In the genomic region with DNA sequence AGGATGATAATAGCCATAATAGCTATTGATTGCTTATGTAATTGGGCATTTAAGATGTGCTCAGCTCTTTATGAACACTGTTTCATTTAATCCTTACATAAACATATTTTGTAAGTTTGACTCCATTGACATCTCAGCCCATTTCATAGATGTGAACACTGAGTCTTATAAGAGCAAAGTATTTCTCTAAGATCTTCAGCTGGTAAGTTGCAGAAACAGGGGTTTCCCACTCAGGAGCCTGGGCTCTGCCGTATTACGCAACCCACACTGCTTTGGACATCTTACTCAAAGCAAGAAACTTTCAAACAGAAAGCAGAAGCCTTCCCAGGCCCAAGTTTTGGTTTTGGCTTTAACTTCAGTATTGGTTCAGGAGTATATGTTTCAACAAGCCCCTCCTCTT, we compare ENCODE assay signal across 13 cellular contexts.
A peak's percentile ranks its signal among the peaks of the same experiment; 100 is the strongest.
DNase-seq lines count a peak whose midpoint lies in the region; ATAC-seq and TF ChIP-seq lines count a peak whose summit lies in the region.
"Had no signal": no experiment of that assay in that cellular context is flagged by ENCODE, and none has a peak within 500 bp of the region (broad histone marks: within the 10 kb centered on the region; RNA-seq: fewer than 3 reads in every experiment).

No MANE protein-coding gene starts in this region.

- no peak for TF ChIP-seq CTCF in GM23338 (conservative IDR thresholded peaks at IDR 0.05; ENCODE audit: low read depth in 2 of 2)
- TF ChIP-seq CTCF in fibroblast of villous mesenchyme (IDR thresholded peaks at IDR 0.05; ENCODE audit: insufficient read depth, low read depth, low read length): no peak
- no peak for TF ChIP-seq CTCF in hepatocyte (IDR thresholded peaks at IDR 0.05; ENCODE audit: poor library complexity)
- TF ChIP-seq CTCF in left lung (IDR thresholded peaks at IDR 0.05): no peak

- H3K4me2 ChIP-seq in GM23338: no peak overlapping the region
- H3K4me2 ChIP-seq in hepatocyte: no peak overlapping the region

- DNase-seq in GM23338 (ENCODE audit: low spot score) (peak; percentile 5), fibroblast of villous mesenchyme (ENCODE audit: low read depth) (peak; percentile 38), mesenteric fat pad (ENCODE audit: low spot score) (no peak), hepatocyte (ENCODE audit: low spot score) (no peak), left lung (no peak), cerebellar nuclear complex (lab: John Stamatoyannopoulos, UW) (no peak)
- DNase-seq: DMS53; GOT3; NCI-H1048; Peyer's patch; stimulated activated CD4-positive, alpha-beta T cell treated with anti-CD3 and anti-CD28 coated beads, Interleukin-1b, Interleukin-23, amount 100 ng/mL, for 48 hours had no signal

- H3K9me3 Mint-ChIP-seq in GM23338: no peaks in the 10 kb centered on the region

- H3K27me3 ChIP-seq in GM23338 (ENCODE audit: insufficient read depth): no peaks in the 10 kb centered on the region
- H3K27me3 ChIP-seq in hepatocyte: no peaks in the 10 kb centered on the region
- no peaks in the 10 kb centered on the region for H3K27me3 ChIP-seq in left lung
- H3K27me3 ChIP-seq: Peyer's patch had no signal

- peaks cover 2% of the 10 kb centered on the region for H3K27me3 Mint-ChIP-seq in GM23338 (ENCODE audit: insufficient read depth, low read depth, poor library complexity)

- H3K4me3 ChIP-seq in GM23338 (no peak overlapping the region), fibroblast of villous mesenchyme (ENCODE audit: low read depth, low read length) (no peak overlapping the region), hepatocyte (no peak overlapping the region), left lung (no peak overlapping the region)
- H3K4me3 ChIP-seq: Peyer's patch had no signal

- WGBS in hepatocyte (ENCODE audit: low lambda C conversion rate, missing lambda C conversion rate): 80% methylated on average over 2 of the region's 2 CpGs

- intact Hi-C loops in left lung (cut with DNase I): no loop called here

- ATAC-seq in GM18870 (IDR thresholded peaks at IDR 0.05; ENCODE audit: unreplicated experiment): peak; percentile 88
- no peak for ATAC-seq in GM23338
- peak; percentile 98 for ATAC-seq in HG03520 (IDR thresholded peaks at IDR 0.05; ENCODE audit: unreplicated experiment)
- ATAC-seq in left lung: no peak

- H3K36me3 ChIP-seq in GM23338 (ENCODE audit: insufficient read depth): no peaks in the 10 kb centered on the region
- no peaks in the 10 kb centered on the region for H3K36me3 ChIP-seq in hepatocyte (replicated peaks; ENCODE audit: insufficient read depth, low read depth)
- no peaks in the 10 kb centered on the region for H3K36me3 ChIP-seq in left lung
- H3K36me3 ChIP-seq: Peyer's patch had no signal

- no peaks in the 10 kb centered on the region for H3F3A ChIP-seq in GM23338 (replicated peaks; ENCODE audit: low read depth)

- H3K79me2 ChIP-seq in GM23338 (replicated peaks; ENCODE audit: insufficient read depth): no peaks in the 10 kb centered on the region
- no peaks in the 10 kb centered on the region for H3K79me2 ChIP-seq in hepatocyte

- no peak overlapping the region for H3K4me3 Mint-ChIP-seq in GM23338

- no peak overlapping the region for H3K27ac Mint-ChIP-seq in GM23338

- peaks cover 16% of the 10 kb centered on the region for H3K4me1 Mint-ChIP-seq in GM23338

- H3K27ac ChIP-seq in GM23338 (ENCODE audit: low read depth): no peak overlapping the region
- no peak overlapping the region for H3K27ac ChIP-seq in hepatocyte
- H3K27ac ChIP-seq in left lung: no peak overlapping the region
- H3K27ac ChIP-seq: Peyer's patch had no signal

- H3K9me2 ChIP-seq in GM23338 (ENCODE audit: insufficient read depth) (no peaks in the 10 kb centered on the region), hepatocyte (replicated peaks; ENCODE audit: insufficient read depth) (no peaks in the 10 kb centered on the region)

- no peaks in the 10 kb centered on the region for H3K9me3 ChIP-seq in hepatocyte (ENCODE audit: low read depth)
- H3K9me3 ChIP-seq in left lung: no peaks in the 10 kb centered on the region
- H3K9me3 ChIP-seq: Peyer's patch had no signal

- H3K36me3 Mint-ChIP-seq in GM23338 (ENCODE audit: low read depth): no peaks in the 10 kb centered on the region

- H3K4me1 ChIP-seq in GM23338 (ENCODE audit: insufficient read depth) (peaks cover 11% of the 10 kb centered on the region), hepatocyte (ENCODE audit: insufficient read depth) (no peaks in the 10 kb centered on the region), left lung (no peaks in the 10 kb centered on the region)
- H3K4me1 ChIP-seq: Peyer's patch had no signal

- H4K20me1 ChIP-seq in GM23338 (replicated peaks; ENCODE audit: insufficient read depth) (no peaks in the 10 kb centered on the region), hepatocyte (ENCODE audit: insufficient read depth, poor library complexity, severe bottlenecking) (no peaks in the 10 kb centered on the region)

- peak overlapping the region; percentile 63; the same call in 1 of the 2 replicates for H2AFZ ChIP-seq in GM23338
- H2AFZ ChIP-seq in hepatocyte: no peak overlapping the region

TF ChIP-seq in GM23338, 12 proteins besides CTCF, POLR2A, EP300 and RAD21 (continues in another document):
- TF ChIP-seq CREB1 (CRISPR knock-in tag; IDR thresholded peaks at IDR 0.05; ENCODE audit: low read depth) (no peak), EZH2 (IDR thresholded peaks at IDR 0.05; ENCODE audit: low read depth, unreplicated experiment) (no peak), STAT1 (IDR thresholded peaks at IDR 0.05; ENCODE audit: unreplicated experiment) (no peak), NANOG (IDR thresholded peaks at IDR 0.05; ENCODE audit: borderline replicate concordance) (no peak), JUNB (IDR thresholded peaks at IDR 0.05; ENCODE audit: unreplicated experiment) (no peak), ZNF114 (CRISPR knock-in tag; IDR thresholded peaks at IDR 0.05) (no peak), ZNF331 (CRISPR knock-in tag; IDR thresholded peaks at IDR 0.05; ENCODE audit: low read depth) (no peak)
- TF ChIP-seq, protein P1, sequence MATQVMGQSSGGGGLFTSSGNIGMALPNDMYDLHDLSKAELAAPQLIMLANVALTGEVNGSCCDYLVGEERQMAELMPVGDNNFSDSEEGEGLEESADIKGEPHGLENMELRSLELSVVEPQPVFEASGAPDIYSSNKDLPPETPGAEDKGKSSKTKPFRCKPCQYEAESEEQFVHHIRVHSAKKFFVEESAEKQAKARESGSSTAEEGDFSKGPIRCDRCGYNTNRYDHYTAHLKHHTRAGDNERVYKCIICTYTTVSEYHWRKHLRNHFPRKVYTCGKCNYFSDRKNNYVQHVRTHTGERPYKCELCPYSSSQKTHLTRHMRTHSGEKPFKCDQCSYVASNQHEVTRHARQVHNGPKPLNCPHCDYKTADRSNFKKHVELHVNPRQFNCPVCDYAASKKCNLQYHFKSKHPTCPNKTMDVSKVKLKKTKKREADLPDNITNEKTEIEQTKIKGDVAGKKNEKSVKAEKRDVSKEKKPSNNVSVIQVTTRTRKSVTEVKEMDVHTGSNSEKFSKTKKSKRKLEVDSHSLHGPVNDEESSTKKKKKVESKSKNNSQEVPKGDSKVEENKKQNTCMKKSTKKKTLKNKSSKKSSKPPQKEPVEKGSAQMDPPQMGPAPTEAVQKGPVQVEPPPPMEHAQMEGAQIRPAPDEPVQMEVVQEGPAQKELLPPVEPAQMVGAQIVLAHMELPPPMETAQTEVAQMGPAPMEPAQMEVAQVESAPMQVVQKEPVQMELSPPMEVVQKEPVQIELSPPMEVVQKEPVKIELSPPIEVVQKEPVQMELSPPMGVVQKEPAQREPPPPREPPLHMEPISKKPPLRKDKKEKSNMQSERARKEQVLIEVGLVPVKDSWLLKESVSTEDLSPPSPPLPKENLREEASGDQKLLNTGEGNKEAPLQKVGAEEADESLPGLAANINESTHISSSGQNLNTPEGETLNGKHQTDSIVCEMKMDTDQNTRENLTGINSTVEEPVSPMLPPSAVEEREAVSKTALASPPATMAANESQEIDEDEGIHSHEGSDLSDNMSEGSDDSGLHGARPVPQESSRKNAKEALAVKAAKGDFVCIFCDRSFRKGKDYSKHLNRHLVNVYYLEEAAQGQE (IDR thresholded peaks at IDR 0.05; ENCODE audit: unreplicated experiment): no peak

Comparison
In these comparisons a context has a peak if more than half of its experiments do, and no peak if none do; other contexts are left out.
1. ATAC-seq: peak in GM18870 (single experiment) and HG03520 (single experiment); none in GM23338 (single experiment) and left lung (single experiment).
2. DNase-seq: peak in GM23338 (single experiment) and fibroblast of villous mesenchyme (single experiment); none in mesenteric fat pad (single experiment), hepatocyte (single experiment), left lung (0 of 2) and cerebellar nuclear complex (0 of 2).